8 cellular contexts compared by ENCODE assay signal in genomic region chr18:12879840-12880531, GRCh38. TPM values are rescaled to one million over a fixed set of nuclear protein-coding genes. Genes with fewer than 3 reads are reported as not detected.
DNase-seq lines count a peak whose midpoint lies in the region; ATAC-seq and TF ChIP-seq lines count a peak whose summit lies in the region.

No MANE protein-coding gene starts in this region.

- no peaks in the 10 kb centered on the region for H3K9me2 ChIP-seq in MM.1S (replicated peaks; ENCODE audit: insufficient read depth, low read length)

- ATAC-seq in omental fat pad (ENCODE audit: low FRiP score): peak; percentile 54
- ATAC-seq in left cardiac atrium: no peak

- no peaks in the 10 kb centered on the region for H3F3A ChIP-seq in MM.1S (ENCODE audit: insufficient read depth, low read length)

- peak; percentile 44 for DNase-seq in GM12865 (ENCODE audit: low read depth)
- DNase-seq in MM.1S: no peak
- peak; percentile 39 for DNase-seq in astrocyte of the hippocampus (ENCODE audit: low read depth, low spot score)
- no peak for DNase-seq in omental fat pad (ENCODE audit: low spot score)
- no peak for DNase-seq in BE2C
- DNase-seq in NCI-H524 treated with DMSO at 0.1 percent for 48 hours (lab: John Stamatoyannopoulos, UW): no peak
- DNase-seq in left cardiac atrium: no peak
- no peak for DNase-seq in occipital lobe (lab: John Stamatoyannopoulos, UW)

- 0 out of 2 replicates have a peak overlapping the region, but pooled peaks have one; percentile 5 for H3K4me2 ChIP-seq in MM.1S (ENCODE audit: low read depth, low read length)

- peaks cover 17% of the 10 kb centered on the region for H3K4me1 ChIP-seq in MM.1S (ENCODE audit: low read length)
- no peaks in the 10 kb centered on the region for H3K4me1 ChIP-seq in BE2C

- H3K79me2 ChIP-seq in MM.1S (ENCODE audit: low read length): peaks cover 84% of the 10 kb centered on the region

- no peaks in the 10 kb centered on the region; the same call in 1 of the 2 replicates for H4K20me1 ChIP-seq in MM.1S (ENCODE audit: insufficient read depth, low read length)

- H3K27ac ChIP-seq in MM.1S (ENCODE audit: low read length): no peak overlapping the region

- intact Hi-C loops in left cardiac atrium (cut with DNase I): no loop called here

- no peak overlapping the region for H3K9ac ChIP-seq in MM.1S (ENCODE audit: low read length)

- H3K36me3 ChIP-seq in MM.1S (replicated peaks; ENCODE audit: insufficient read depth, low read length) (no peaks in the 10 kb centered on the region), BE2C (no peaks in the 10 kb centered on the region)

- no peaks in the 10 kb centered on the region for H3K27me3 ChIP-seq in MM.1S (replicated peaks; ENCODE audit: insufficient read depth, low read length)
- no peaks in the 10 kb centered on the region for H3K27me3 ChIP-seq in BE2C

- H3K9me3 ChIP-seq in MM.1S (replicated peaks; ENCODE audit: insufficient read depth, low read length) (no peaks in the 10 kb centered on the region), BE2C (no peaks in the 10 kb centered on the region)

- H3K4me3 ChIP-seq in GM12865 (ENCODE audit: low read depth, low read length): peak overlapping the region; percentile 30
- no peak overlapping the region for H3K4me3 ChIP-seq in MM.1S (ENCODE audit: low read length)
- H3K4me3 ChIP-seq in BE2C (ENCODE audit: low read depth, low read length): no peak overlapping the region

- no peak overlapping the region for H2AFZ ChIP-seq in MM.1S (ENCODE audit: low read length)

- TF ChIP-seq CTCF in GM12865 (IDR thresholded peaks at IDR 0.05; ENCODE audit: insufficient read depth, low read depth, low read length, missing control alignments): no peak
- no peak for TF ChIP-seq CTCF in MM.1S (IDR thresholded peaks at IDR 0.05; ENCODE audit: low read length)
- no peak for TF ChIP-seq CTCF in omental fat pad (IDR thresholded peaks at IDR 0.05)
- no peak for TF ChIP-seq CTCF in BE2C (IDR thresholded peaks at IDR 0.05; ENCODE audit: low read depth, low read length)

RNA-seq across cellular contexts. Expression of gene PTPN2, which starts 4.1 kb away (rescaled TPM):
- total RNA-seq in omental fat pad (10 to 100 TPM; 27.2 to 97.9 (median 39.9) TPM), left cardiac atrium (10 to 100 TPM; 15.0 to 18.1 TPM), occipital lobe (94.7 TPM)
- polyA plus RNA-seq in BE2C (2012; ENCODE audit: insufficient read depth, insufficient read length, low read depth): 10.7 TPM

Comparison
In these comparisons a context has a peak if more than half of its experiments do, and no peak if none do; other contexts are left out.
1. DNase-seq: peak in GM12865 (single experiment) and astrocyte of the hippocampus (single experiment); none in MM.1S (single experiment), omental fat pad (single experiment), BE2C (single experiment), NCI-H524 treated with DMSO at 0.1 percent for 48 hours (single experiment), left cardiac atrium (single experiment) and occipital lobe (single experiment).